1 cellular context compared by ENCODE assay signal in genomic region chr15:74040115-74040850, GRCh38.
TF ChIP-seq lines count a peak whose summit lies in the region.

No MANE protein-coding gene starts in this region.

TF ChIP-seq in SK-N-SH treated with all-trans-retinoic acid at 6 μM for 48 hours, 23 proteins besides CTCF, POLR2A, EP300 and RAD21 (continued from another document):
- TF ChIP-seq CSRNP3 (CRISPR knock-in tag; IDR thresholded peaks at IDR 0.05) (no peak), TCF4 (CRISPR knock-in tag; IDR thresholded peaks at IDR 0.05; ENCODE audit: borderline replicate concordance) (no peak), ZC3H10 (CRISPR knock-in tag; IDR thresholded peaks at IDR 0.05) (no peak), ISL1 (CRISPR knock-in tag; IDR thresholded peaks at IDR 0.05) (no peak)
- TF ChIP-seq, protein P1, sequence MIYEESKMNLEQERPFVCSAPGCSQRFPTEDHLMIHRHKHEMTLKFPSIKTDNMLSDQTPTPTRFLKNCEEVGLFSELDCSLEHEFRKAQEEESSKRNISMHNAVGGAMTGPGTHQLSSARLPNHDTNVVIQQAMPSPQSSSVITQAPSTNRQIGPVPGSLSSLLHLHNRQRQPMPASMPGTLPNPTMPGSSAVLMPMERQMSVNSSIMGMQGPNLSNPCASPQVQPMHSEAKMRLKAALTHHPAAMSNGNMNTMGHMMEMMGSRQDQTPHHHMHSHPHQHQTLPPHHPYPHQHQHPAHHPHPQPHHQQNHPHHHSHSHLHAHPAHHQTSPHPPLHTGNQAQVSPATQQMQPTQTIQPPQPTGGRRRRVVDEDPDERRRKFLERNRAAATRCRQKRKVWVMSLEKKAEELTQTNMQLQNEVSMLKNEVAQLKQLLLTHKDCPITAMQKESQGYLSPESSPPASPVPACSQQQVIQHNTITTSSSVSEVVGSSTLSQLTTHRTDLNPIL (CRISPR knock-in tag; IDR thresholded peaks at IDR 0.05; ENCODE audit: low read depth) = no peak
